Comparison of ENCODE assay signal across 20 cellular contexts in the genomic region with DNA sequence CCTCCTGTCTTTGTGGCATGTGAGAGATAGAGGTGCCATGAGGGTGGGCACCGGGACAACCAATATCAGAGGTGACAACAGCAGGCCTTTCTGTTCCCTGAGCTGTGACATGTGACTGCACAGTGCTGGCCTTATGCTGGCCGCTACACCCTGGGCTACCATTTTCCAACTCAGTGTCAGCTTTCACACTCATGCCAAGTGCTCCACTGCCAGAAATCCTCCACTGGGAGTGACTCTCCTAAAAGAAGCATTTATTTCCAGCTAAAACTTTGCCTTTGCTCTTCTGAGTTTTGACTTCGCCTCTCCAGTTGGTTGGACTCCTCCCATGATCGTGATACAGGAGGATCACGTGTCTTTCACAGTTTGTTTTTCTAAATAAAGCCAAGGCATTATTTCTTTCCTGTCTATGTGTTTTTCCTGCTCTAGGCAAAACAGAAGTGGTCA. TPM values are rescaled to one million over a fixed set of nuclear protein-coding genes. Genes with fewer than 3 reads are reported as not detected.
A peak's percentile ranks its signal among the peaks of the same experiment; 100 is the strongest.
DNase-seq lines count a peak whose midpoint lies in the region; ATAC-seq and TF ChIP-seq lines count a peak whose summit lies in the region.
"Had no signal": no experiment of that assay in that cellular context is flagged by ENCODE, and none has a peak within 500 bp of the region (broad histone marks: within the 10 kb centered on the region; RNA-seq: fewer than 3 reads in every experiment).

No MANE protein-coding gene starts in this region.

- TF ChIP-seq CTCF in left ventricle myocardium inferior (IDR thresholded peaks at IDR 0.05; ENCODE audit: borderline replicate concordance) (no peak), psoas muscle (IDR thresholded peaks at IDR 0.05) (no peak)

- H3K4me3 ChIP-seq in left ventricle myocardium inferior = no peak overlapping the region
- H3K4me3 ChIP-seq in psoas muscle = no peak overlapping the region
- H3K4me3 ChIP-seq: GM23338 had no signal

- H3K27me3 ChIP-seq in left ventricle myocardium inferior (ENCODE audit: low read depth) (no peaks in the 10 kb centered on the region), psoas muscle (ENCODE audit: insufficient read depth in 3 of 3, low read length in 2 of 3) (no peaks in the 10 kb centered on the region)

- 15 to 23% (median 22%) methylated on average over 5 of the region's 5 CpGs for WGBS in psoas muscle, 3 donors

- peak; percentile 94 for ATAC-seq in Right ventricle myocardium inferior
- peak; percentile 72 to 83 (median 78) for ATAC-seq in psoas muscle
- ATAC-seq in GM21717 (IDR thresholded peaks at IDR 0.05; ENCODE audit: unreplicated experiment) = no peak
- no peak for ATAC-seq in HG02759 (IDR thresholded peaks at IDR 0.05; ENCODE audit: unreplicated experiment)
- ATAC-seq: activated naive CD4-positive, alpha-beta T cell treated with anti-CD3 and anti-CD28 coated beads, Interleukin-2, amount 50 U/mL, for 72 hours; GM23338; stimulated activated naive B cell treated with anti-CD40 and anti-IgM and Interleukin-4, amounts not matched to agents 10 μg/mL and 1 μg/mL and 100 μg/mL, for 72 hours had no signal

- H3K27ac ChIP-seq in left ventricle myocardium inferior (replicated peaks) (peak overlapping the region; percentile 82), psoas muscle (peak overlapping the region; percentile 28)

- H3K9me3 ChIP-seq in left ventricle myocardium inferior (replicated peaks) (no peaks in the 10 kb centered on the region), psoas muscle (no peaks in the 10 kb centered on the region)

- H3K36me3 ChIP-seq in left ventricle myocardium inferior (no peaks in the 10 kb centered on the region), psoas muscle (ENCODE audit: insufficient read depth in 1 of 2, low read depth in 1 of 2) (no peaks in the 10 kb centered on the region)

- DNase-seq in Right ventricle myocardium inferior (ENCODE audit: missing footprints) (peak; percentile 82), cardiac septum (ENCODE audit: low spot score) (no peak), left ventricle myocardium inferior (peak; percentile 67), psoas muscle (peak; percentile 50 to 76), NCI-H345 treated with DMSO at 0.1 percent for 48 hours (lab: John Stamatoyannopoulos, UW; ENCODE audit: unreplicated experiment) (no peak), glomerular visceral epithelial cell (ENCODE audit: extremely low spot score) (no peak)
- DNase-seq: 8988T; activated CD4-positive, alpha-beta T cell treated with anti-CD3 and anti-CD28 coated beads for 1 hour; activated CD8-positive, alpha-beta memory T cell treated with anti-CD3 and anti-CD28 coated beads, Interleukin-2, amount 50 U/mL, for 48 hours; CD4-positive, CD25-positive, alpha-beta regulatory T cell; central memory CD4-positive, alpha-beta T cell; DND-41; NCI-H2081; NCI-H774; stimulated activated naive B cell treated with anti-CD40 and anti-IgM and Interleukin-4, amounts not matched to agents 10 μg/mL and 1 μg/mL and 100 μg/mL, for 72 hours had no signal

- H3K4me1 ChIP-seq in left ventricle myocardium inferior (peaks cover 44% of the 10 kb centered on the region), psoas muscle (peaks cover 5% of the 10 kb centered on the region)

- intact Hi-C loops in Right ventricle myocardium inferior (cut with DNase I) (no loop called here), cardiac septum (cut with DNase I) (no loop called here), left ventricle myocardium inferior (cut with micrococcal nuclease) (no loop called here), psoas muscle (cut with DNase I) (loop anchor here in 1 of 2 donors (10.0 kb wide), 1 partner anchor 105 kb away; no protein-coding TSS in a partner anchor)

RNA-seq across cellular contexts. Expression of a gene that starts 31.4 kb away (rescaled TPM):
- 0.65 TPM for total RNA-seq in Right ventricle myocardium inferior
- 0.11 TPM for total RNA-seq in cardiac septum
- 0.25 TPM for total RNA-seq in left ventricle myocardium inferior
- total RNA-seq in psoas muscle = under 1 TPM; 0.08 to 0.17 (median 0.17) TPM
- polyA plus RNA-seq in psoas muscle = under 1 TPM; 0.01 to 0.25 (median 0.09) TPM
- total RNA-seq: CD4-positive, CD25-positive, alpha-beta regulatory T cell; T-helper 2 cell treated with Interferon-gamma antibody and Interleukin-4, amounts not matched to agents 100 ng/mL and 5 ng/mL, for 36 hours had no signal
- polyA plus RNA-seq: CD4-positive, CD25-positive, alpha-beta regulatory T cell had no signal

Comparison
In these comparisons a context has a peak if more than half of its experiments do, and no peak if none do; other contexts are left out.
1. DNase-seq: peak in Right ventricle myocardium inferior (single experiment), left ventricle myocardium inferior (single experiment) and psoas muscle (2 of 2); none in cardiac septum (single experiment), NCI-H345 treated with DMSO at 0.1 percent for 48 hours (single experiment) and glomerular visceral epithelial cell (single experiment).
2. ATAC-seq: peak in Right ventricle myocardium inferior (single experiment) and psoas muscle (4 of 4); none in GM21717 (single experiment) and HG02759 (single experiment).